ENCODE assay signal across 1 cellular context in the genomic region with DNA sequence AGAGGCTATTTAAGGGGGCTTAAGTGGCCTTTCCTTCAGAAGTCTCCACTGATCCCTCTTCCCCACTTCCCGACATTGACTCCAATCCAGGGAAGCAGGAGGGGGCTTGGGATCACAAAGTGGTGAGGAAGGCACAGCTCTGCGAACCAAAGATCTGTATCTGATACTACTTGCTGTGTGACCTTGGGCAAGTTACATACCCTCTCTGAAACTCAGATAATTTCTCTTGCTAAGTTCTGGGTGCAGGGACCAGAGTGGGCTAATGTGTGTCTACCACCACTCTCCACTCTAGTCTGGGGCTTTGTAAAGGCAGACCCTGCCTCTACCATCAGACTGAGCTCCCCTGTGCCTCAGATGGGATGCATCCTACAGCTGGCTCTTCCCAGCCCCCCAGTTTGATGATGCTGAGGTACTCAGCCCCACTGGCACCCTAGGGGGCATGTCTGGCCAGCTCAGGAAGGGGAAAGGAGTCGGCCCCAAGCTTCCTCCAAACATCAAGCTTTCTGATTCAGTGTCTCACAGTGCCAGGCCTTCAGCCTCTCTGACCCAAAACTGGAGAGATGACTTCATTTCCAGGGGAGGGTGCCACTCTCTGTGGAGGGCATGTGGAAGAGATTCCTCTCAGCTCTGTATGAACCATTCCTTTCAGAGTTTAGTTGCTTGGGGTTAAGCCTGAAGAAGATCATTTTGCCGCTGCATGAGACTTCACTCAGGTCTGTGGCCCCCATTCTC.
TF ChIP-seq lines count a peak whose summit lies in the region.

No MANE protein-coding gene starts in this region.

TF ChIP-seq in H1, 55 proteins besides CTCF, POLR2A, EP300 and RAD21:
- peak; percentile 77; the same call in 1 of the 2 replicates for TF ChIP-seq KDM1A (IDR thresholded peaks at IDR 0.05; ENCODE audit: borderline replicate concordance, low read length)
- TF ChIP-seq SP2 (IDR thresholded peaks at IDR 0.05; ENCODE audit: low read length), result no peak
